22 cellular contexts compared by ENCODE assay signal in the genomic region with DNA sequence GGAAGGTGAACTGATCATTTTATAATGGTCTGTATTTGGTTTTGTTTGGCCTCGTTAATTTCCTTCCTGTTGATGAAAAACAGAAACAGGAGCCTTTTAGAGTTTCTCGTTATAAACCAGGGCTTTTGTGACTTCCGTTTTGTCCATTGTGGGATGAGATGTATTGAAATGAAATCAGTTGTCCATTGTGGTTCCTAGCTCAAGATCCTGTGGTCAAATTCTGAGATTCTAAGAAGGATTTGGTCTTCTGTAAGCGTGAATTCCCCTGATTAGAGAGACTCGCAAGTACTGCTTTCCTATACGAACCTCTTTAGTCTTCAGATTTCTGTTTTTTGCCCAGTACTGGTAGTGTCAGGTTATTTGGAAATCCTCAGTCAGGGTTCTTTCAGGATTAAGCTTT.
DNase-seq lines count a peak whose midpoint lies in the region; ATAC-seq and TF ChIP-seq lines count a peak whose summit lies in the region.
"Had no signal": no experiment of that assay in that cellular context is flagged by ENCODE, and none has a peak within 500 bp of the region (broad histone marks: within the 10 kb centered on the region; RNA-seq: fewer than 3 reads in every experiment).

No MANE protein-coding gene starts in this region.

- H3K4me1 ChIP-seq in lower lobe of right lung = peaks cover 32% of the 10 kb centered on the region
- H3K4me1 ChIP-seq: body of pancreas had no signal

- no peak overlapping the region for H3K27ac ChIP-seq in lower lobe of right lung
- H3K27ac ChIP-seq: 22Rv1, body of pancreas, gastroesophageal sphincter, prostate gland, SJSA1, transverse colon had no signal

- peak overlapping the region; percentile 99 to 100 for H3K27ac Mint-ChIP-seq in natural killer cell treated with Interleukin-12 subunit alpha and Interleukin-12 subunit beta and Interleukin-15 and Interleukin-18, amount 100 ng/mL, for 72 hours
- no peak overlapping the region for H3K27ac Mint-ChIP-seq in natural killer cell
- H3K27ac Mint-ChIP-seq in dendritic cell treated with granulocyte-macrophage colony-stimulating factor and Interleukin-4, amounts not matched to agents 40 ng/mL and 50 ng/mL, for 4 days = peak overlapping the region; percentile 2
- H3K27ac Mint-ChIP-seq: IgD-negative memory B cell had no signal

- H3K9me3 ChIP-seq in lower lobe of right lung = no peaks in the 10 kb centered on the region
- H3K9me3 ChIP-seq: body of pancreas, gastroesophageal sphincter, prostate gland, SJSA1, transverse colon had no signal

- peak in 1 of 2 donors; percentile 25 for ATAC-seq in natural killer cell treated with Interleukin-12 subunit alpha and Interleukin-12 subunit beta and Interleukin-15 and Interleukin-18, amount 100 ng/mL, for 72 hours
- ATAC-seq in natural killer cell (no peak), lower lobe of right lung (no peak), HG02970 (IDR thresholded peaks at IDR 0.05; ENCODE audit: low FRiP score, unreplicated experiment) (no peak)
- ATAC-seq: body of pancreas, gastroesophageal sphincter had no signal

- peak; percentile 22 for DNase-seq in DMS153 (lab: John Stamatoyannopoulos, UW)
- no peak for DNase-seq in DMS153 treated with DMSO at 0.1 percent for 48 hours (lab: John Stamatoyannopoulos, UW; ENCODE audit: unreplicated experiment)
- DNase-seq in natural killer cell treated with Interleukin-12 subunit alpha and Interleukin-12 subunit beta and Interleukin-15 and Interleukin-18, amount 100 ng/mL, for 72 hours (ENCODE audit: low spot score) = no peak
- no peak for DNase-seq in natural killer cell
- no peak for DNase-seq in lower lobe of right lung
- DNase-seq in activated naive CD4-positive, alpha-beta T cell treated with Interleukin-2 at 50 U/mL for 16 hours = no peak
- DNase-seq: activated CD4-positive, alpha-beta T cell treated with anti-CD3 and anti-CD28 coated beads, Interleukin-2, amount 10 ng/mL, durations not matched to agents 24 days and 14 days; body of pancreas; effector CD8-positive, alpha-beta T cell; kidney; mammary epithelial cell; NCI-H1105 treated with DMSO at 0.1 percent for 48 hours; NCI-H446 treated with DMSO at 0.1 percent for 48 hours; stimulated activated CD8-positive, alpha-beta memory T cell treated with anti-CD3 and anti-CD28 coated beads, Interleukin-4, amount 100 ng/mL, for 48 hours; transverse colon had no signal

- H3K4me1 Mint-ChIP-seq in natural killer cell treated with Interleukin-12 subunit alpha and Interleukin-12 subunit beta and Interleukin-15 and Interleukin-18, amount 100 ng/mL, for 72 hours (ENCODE audit: low read depth in 2 of 2) = peaks cover 43 to 61% of the 10 kb centered on the region in 2 donors
- H3K4me1 Mint-ChIP-seq in natural killer cell = peaks cover 24 to 25% of the 10 kb centered on the region in 2 donors
- H3K4me1 Mint-ChIP-seq in dendritic cell treated with granulocyte-macrophage colony-stimulating factor and Interleukin-4, amounts not matched to agents 40 ng/mL and 50 ng/mL, for 4 days (ENCODE audit: low read depth) = peaks cover 48% of the 10 kb centered on the region

- H3K27me3 Mint-ChIP-seq in natural killer cell treated with Interleukin-12 subunit alpha and Interleukin-12 subunit beta and Interleukin-15 and Interleukin-18, amount 100 ng/mL, for 72 hours = no peaks in the 10 kb centered on the region
- no peaks in the 10 kb centered on the region for H3K27me3 Mint-ChIP-seq in natural killer cell (ENCODE audit: low read depth in 2 of 2)
- H3K27me3 Mint-ChIP-seq in dendritic cell treated with granulocyte-macrophage colony-stimulating factor and Interleukin-4, amounts not matched to agents 40 ng/mL and 50 ng/mL, for 4 days = no peaks in the 10 kb centered on the region
- H3K27me3 Mint-ChIP-seq: activated CD4-positive, alpha-beta T cell treated with anti-CD3 and anti-CD28 coated beads, Interleukin-2, amount 10 ng/mL, durations not matched to agents 24 days and 14 days had no signal

- H3K36me3 ChIP-seq in lower lobe of right lung = no peaks in the 10 kb centered on the region
- H3K36me3 ChIP-seq: gastroesophageal sphincter, prostate gland, SJSA1, transverse colon had no signal

- peaks cover 3% of the 10 kb centered on the region for H3K9me3 Mint-ChIP-seq in natural killer cell treated with Interleukin-12 subunit alpha and Interleukin-12 subunit beta and Interleukin-15 and Interleukin-18, amount 100 ng/mL, for 72 hours
- no peaks in the 10 kb centered on the region for H3K9me3 Mint-ChIP-seq in natural killer cell
- H3K9me3 Mint-ChIP-seq in dendritic cell treated with granulocyte-macrophage colony-stimulating factor and Interleukin-4, amounts not matched to agents 40 ng/mL and 50 ng/mL, for 4 days = peaks cover 9% of the 10 kb centered on the region
- H3K9me3 Mint-ChIP-seq: IgD-negative memory B cell had no signal

- H3K27me3 ChIP-seq in lower lobe of right lung (ENCODE audit: low read depth) = no peaks in the 10 kb centered on the region
- H3K27me3 ChIP-seq: body of pancreas, gastroesophageal sphincter, SJSA1, transverse colon had no signal

- H3K4me3 Mint-ChIP-seq in natural killer cell treated with Interleukin-12 subunit alpha and Interleukin-12 subunit beta and Interleukin-15 and Interleukin-18, amount 100 ng/mL, for 72 hours = peak overlapping the region; percentile 75
- no peak overlapping the region for H3K4me3 Mint-ChIP-seq in natural killer cell
- no peak overlapping the region for H3K4me3 Mint-ChIP-seq in dendritic cell treated with granulocyte-macrophage colony-stimulating factor and Interleukin-4, amounts not matched to agents 40 ng/mL and 50 ng/mL, for 4 days
- H3K4me3 Mint-ChIP-seq: activated CD4-positive, alpha-beta T cell treated with anti-CD3 and anti-CD28 coated beads, Interleukin-2, amount 10 ng/mL, durations not matched to agents 24 days and 14 days; IgD-negative memory B cell had no signal

- H3K4me3 ChIP-seq in lower lobe of right lung = no peak overlapping the region
- H3K4me3 ChIP-seq: body of pancreas, gastroesophageal sphincter, prostate gland, SJSA1, transverse colon had no signal

- TF ChIP-seq CTCF in natural killer cell (IDR thresholded peaks at IDR 0.05) (no peak), lower lobe of right lung (IDR thresholded peaks at IDR 0.05) (no peak)

- H3K36me3 Mint-ChIP-seq in natural killer cell treated with Interleukin-12 subunit alpha and Interleukin-12 subunit beta and Interleukin-15 and Interleukin-18, amount 100 ng/mL, for 72 hours = peaks cover 10% of the 10 kb centered on the region
- H3K36me3 Mint-ChIP-seq in natural killer cell = no peaks in the 10 kb centered on the region
- H3K36me3 Mint-ChIP-seq in dendritic cell treated with granulocyte-macrophage colony-stimulating factor and Interleukin-4, amounts not matched to agents 40 ng/mL and 50 ng/mL, for 4 days (ENCODE audit: low read depth) = peaks cover 9% of the 10 kb centered on the region

- intact Hi-C loops in natural killer cell (cut with micrococcal nuclease) (loop anchor here (10.0 kb wide), 1 partner anchor 950 kb away; no protein-coding TSS in a partner anchor), lower lobe of right lung (cut with DNase I) (no loop called here)
- intact Hi-C loops in dendritic cell treated with granulocyte-macrophage colony-stimulating factor and Interleukin-4, amounts not matched to agents 40 ng/mL and 50 ng/mL, for 4 days (cut with micrococcal nuclease) = no loop called here

Comparison
In these comparisons a context has a peak if more than half of its experiments do, and no peak if none do; other contexts are left out.
1. H3K27ac Mint-ChIP-seq: peak in natural killer cell treated with Interleukin-12 subunit alpha and Interleukin-12 subunit beta and Interleukin-15 and Interleukin-18, amount 100 ng/mL, for 72 hours (2 of 2) and dendritic cell treated with granulocyte-macrophage colony-stimulating factor and Interleukin-4, amounts not matched to agents 40 ng/mL and 50 ng/mL, for 4 days (single experiment); none in natural killer cell (0 of 2).